In the genomic region with DNA sequence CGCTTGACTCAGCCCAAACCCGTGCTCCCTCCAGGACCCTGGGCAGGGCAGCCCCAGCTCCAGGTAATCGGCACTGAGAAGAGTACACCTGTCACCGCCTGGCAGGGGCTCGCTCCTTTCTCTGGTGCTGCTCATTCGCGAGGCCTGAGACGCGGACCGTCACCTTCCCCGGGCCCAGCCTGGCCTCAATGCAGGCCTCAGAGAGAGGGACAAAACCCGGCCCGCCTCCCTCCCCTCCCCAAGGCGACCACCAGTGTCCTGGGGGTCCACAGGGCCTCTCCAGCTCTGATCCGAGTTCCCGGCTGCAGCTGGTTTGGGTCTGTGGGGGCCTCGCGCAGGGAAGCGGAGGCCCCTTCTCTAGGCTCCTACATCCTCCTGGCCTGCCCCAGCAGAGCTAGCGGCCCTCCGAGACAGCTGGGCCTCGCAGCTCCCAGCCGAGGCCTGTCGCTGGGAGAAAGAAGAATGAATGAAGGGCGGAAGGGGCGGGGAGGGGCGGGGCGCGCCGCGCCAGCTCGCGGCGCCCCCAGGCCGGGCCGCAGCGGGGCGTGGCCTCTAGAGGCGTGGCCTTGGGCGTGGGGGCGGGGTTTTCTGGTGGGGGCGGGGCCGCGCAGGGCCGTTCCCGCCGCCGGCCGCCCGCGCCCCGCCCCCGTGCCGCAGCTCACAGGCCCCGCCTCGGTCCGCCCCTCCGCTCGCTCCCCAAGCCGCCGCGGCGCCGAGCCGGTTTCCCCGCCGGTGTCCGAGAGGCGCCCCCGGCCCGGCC, we compare ENCODE assay signal across 8 cellular contexts. TPM values are rescaled to one million over a fixed set of nuclear protein-coding genes. Genes with fewer than 3 reads are reported as not detected.
A peak's percentile ranks its signal among the peaks of the same experiment; 100 is the strongest.
DNase-seq lines count a peak whose midpoint lies in the region; ATAC-seq and TF ChIP-seq lines count a peak whose summit lies in the region.

LIMK1 (plus strand) TSS at position 688 of the 760 bp plus-strand sequence. CDS start 187 bp downstream, outside the sequence.

- H3K9me3 Mint-ChIP-seq in CD14-positive monocyte, result no peaks in the 10 kb centered on the region

- DNase-seq in CD14-positive monocyte (ENCODE audit: low spot score) (peak; percentile 78), HK-2 (ENCODE audit: unreplicated experiment) (peak; percentile 87), NOMO-1 treated with dmso at 0.1 percent for 144 hours (lab: John Stamatoyannopoulos, UW; ENCODE audit: unreplicated experiment) (peak; percentile 95)
- DNase-seq in activated CD8-positive, alpha-beta memory T cell treated with anti-CD3 and anti-CD28 coated beads, Interleukin-2, amount 50 U/mL, for 1 hour (ENCODE audit: extremely low read depth), result peak; percentile 44
- peak; percentile 60 for DNase-seq in stimulated activated CD8-positive, alpha-beta memory T cell treated with anti-CD3 and anti-CD28 coated beads, Interleukin-15, amount 100 ng/mL, for 1 hour (ENCODE audit: low read depth)

- H3K9me3 ChIP-seq in mesodermal cell (ENCODE audit: control insufficient read depth, low read length), result no peaks in the 10 kb centered on the region

- peak within 1 kb of the TSS; percentile 85 to 90 for H3K4me3 Mint-ChIP-seq in CD14-positive monocyte

- peak within 1 kb of the TSS in 5 of 7 donors; percentile 8 to 76 (median 54) for H3K27ac Mint-ChIP-seq in CD14-positive monocyte

- in situ Hi-C loops in endometrial microvascular endothelial cells (cut with HindIII; ENCODE audit: inconsistent ontology term, low pct_unique_long_range_greater_than_20kb, low sequenced_read_pairs), result loop anchor here (25.0 kb wide), 1 partner anchor 104 kb away; no protein-coding TSS in a partner anchor

- peaks cover 11% of the 10 kb centered on the region for H3K4me1 Mint-ChIP-seq in CD14-positive monocyte

- H3K4me1 ChIP-seq in mesodermal cell (ENCODE audit: control insufficient read depth, insufficient read depth, low read length, poor library complexity, severe bottlenecking), result peaks cover 15% of the 10 kb centered on the region

- H3K36me3 Mint-ChIP-seq in CD14-positive monocyte, result peaks cover 5 to 23% of the 10 kb centered on the region in 2 donors

- H3K4me3 ChIP-seq in mesodermal cell (ENCODE audit: extremely low read depth, insufficient read depth, low read length, poor library complexity, severe bottlenecking), result peak within 1 kb of the TSS; percentile 73

- WGBS in mesodermal cell (ENCODE audit: insufficient coverage in 2 of 2), 2 experiments, result 16 to 36% methylated on average over 13 to 37 of the region's 71 CpGs

- TF ChIP-seq CTCF in CD14-positive monocyte (IDR thresholded peaks at IDR 0.05), result no peak

- ATAC-seq in GM19395 (IDR thresholded peaks at IDR 0.05; ENCODE audit: unreplicated experiment), result peak; percentile 69

- intact Hi-C loops in CD14-positive monocyte (cut with micrococcal nuclease), result no loop called here

- H3K36me3 ChIP-seq in mesodermal cell (ENCODE audit: control insufficient read depth, insufficient read depth, low read length), result peaks cover 28% of the 10 kb centered on the region

- H3K27me3 Mint-ChIP-seq in CD14-positive monocyte (ENCODE audit: low read depth in 3 of 3), result peaks cover 0 to 3% (median 2%) of the 10 kb centered on the region in 3 donors

- H3K27ac ChIP-seq in mesodermal cell (ENCODE audit: low read depth, low read length, severe bottlenecking), result peak within 1 kb of the TSS; percentile 73

RNA-seq across cellular contexts. Expression of gene LIMK1, which starts in this region (rescaled TPM):
- 10 to 100 TPM; 12.6 to 13.9 TPM for polyA plus RNA-seq in CD14-positive monocyte
- total RNA-seq in endometrial microvascular endothelial cells (ENCODE audit: inconsistent ontology term), result 51.8 TPM
- polyA plus RNA-seq in mesodermal cell (2013, experiment 1 of 2), result 55.2 TPM
- 43.4 TPM for polyA plus RNA-seq in mesodermal cell (2013, experiment 2 of 2)

Comparison
In these comparisons a context has a peak if more than half of its experiments do, and no peak if none do; other contexts are left out.
1. Peak in every context shown above with its lines: DNase-seq, ATAC-seq, H3K4me3 ChIP-seq and H3K27ac ChIP-seq.
2. DNase-seq: peak in every context shown above with its lines; median percentile 95 in NOMO-1 treated with dmso at 0.1 percent for 144 hours; 87 in HK-2; 78 in CD14-positive monocyte; 60 in stimulated activated CD8-positive, alpha-beta memory T cell treated with anti-CD3 and anti-CD28 coated beads, Interleukin-15, amount 100 ng/mL, for 1 hour; 44 in activated CD8-positive, alpha-beta memory T cell treated with anti-CD3 and anti-CD28 coated beads, Interleukin-2, amount 50 U/mL, for 1 hour.